Comparison of ENCODE assay signal across 17 cellular contexts in the genomic region with DNA sequence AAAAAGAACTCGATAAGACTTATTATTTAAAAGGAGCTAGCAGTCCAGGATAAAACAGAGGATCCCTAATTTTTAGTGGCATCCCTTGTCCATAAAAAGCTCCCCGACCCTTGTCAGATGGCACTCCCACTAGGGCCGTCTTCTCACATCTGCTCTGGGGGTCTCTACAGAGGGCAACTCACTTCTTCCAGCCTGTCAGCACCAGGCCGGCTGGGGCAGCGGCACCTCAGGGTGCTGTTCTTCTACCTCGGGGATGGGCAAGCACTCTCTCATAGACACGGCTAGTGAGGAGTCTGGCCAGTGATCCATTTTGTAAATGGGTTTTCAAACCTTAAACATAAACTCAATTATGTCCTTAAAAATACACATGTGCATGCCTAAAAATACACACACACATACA.
DNase-seq lines count a peak whose midpoint lies in the region; TF ChIP-seq lines count a peak whose summit lies in the region.
"Had no signal": no experiment of that assay in that cellular context is flagged by ENCODE, and none has a peak within 500 bp of the region (broad histone marks: within the 10 kb centered on the region; RNA-seq: fewer than 3 reads in every experiment).

No MANE protein-coding gene starts in this region.

- no peak overlapping the region for H2BK5ac ChIP-seq in H9 (ENCODE audit: insufficient read length, low read length)

- H2AFZ ChIP-seq in H9 (ENCODE audit: low read length) = no peak overlapping the region
- H2AFZ ChIP-seq: GM23338 had no signal

- H2BK12ac ChIP-seq in H9 (ENCODE audit: insufficient read length, low read depth, low read length) = no peak overlapping the region

- no peaks in the 10 kb centered on the region for H3K79me1 ChIP-seq in H9 (ENCODE audit: insufficient read depth, low read depth, low read length, poor library complexity, severe bottlenecking)

- no peak overlapping the region for H2BK20ac ChIP-seq in H9 (ENCODE audit: low read depth, low read length, poor library complexity, severe bottlenecking)

- no peak overlapping the region for H2AK5ac ChIP-seq in H9 (ENCODE audit: insufficient read length, low read length)

- no peaks in the 10 kb centered on the region for H3K27me3 Mint-ChIP-seq in H9 (ENCODE audit: low read depth)
- peaks cover 80% of the 10 kb centered on the region for H3K27me3 Mint-ChIP-seq in neural crest cell (ENCODE audit: low read depth)
- H3K27me3 Mint-ChIP-seq: B cell had no signal

- H3K4me1 Mint-ChIP-seq in H9 = peaks cover 11 to 14% of the 10 kb centered on the region in 2 experiments
- peaks cover 30% of the 10 kb centered on the region for H3K4me1 Mint-ChIP-seq in neural crest cell

- no peak for TF ChIP-seq POLR2A in sigmoid colon (IDR thresholded peaks at IDR 0.05)

- no peaks in the 10 kb centered on the region for H4K20me1 ChIP-seq in BLaER1
- no peaks in the 10 kb centered on the region for H4K20me1 ChIP-seq in H9 (ENCODE audit: control insufficient read depth, insufficient read depth, insufficient read length)

- WGBS in H9 (ENCODE audit: extremely low coverage, insufficient read length, low lambda C conversion rate) = no CpG with 5 or more reads among the region's 7 CpGs
- WGBS in sigmoid colon, 2 donors = 95 to 96% methylated on average over 7 of the region's 7 CpGs

- H3K4me3 Mint-ChIP-seq in H9 = no peak overlapping the region; a peak in 1 of 5 replicates
- no peak overlapping the region for H3K4me3 Mint-ChIP-seq in neural crest cell
- H3K4me3 Mint-ChIP-seq: B cell; CD4-positive, alpha-beta memory T cell; GM23338; HFFc6 had no signal

- H3K27ac ChIP-seq in BLaER1 (no peak overlapping the region), H9 (ENCODE audit: insufficient read length, low read depth, low read length) (no peak overlapping the region), sigmoid colon (no peak overlapping the region)
- H3K27ac ChIP-seq: 22Rv1 had no signal

- DNase-seq in H9 (no peak), neural crest cell (ENCODE audit: low read depth, low spot score) (no peak), sigmoid colon (no peak), NCI-H524 treated with DMSO at 0.1 percent for 48 hours (lab: John Stamatoyannopoulos, UW) (no peak), NCI-H345 treated with DMSO at 0.1 percent for 48 hours (lab: John Stamatoyannopoulos, UW; ENCODE audit: unreplicated experiment) (no peak)
- DNase-seq: C1 segment of cervical spinal cord; CD4-positive, alpha-beta memory T cell; COR-L47; DMS153; DND-41; HFFc6 had no signal

- no peak overlapping the region for H4K5ac ChIP-seq in H9 (ENCODE audit: insufficient read length, low read depth, low read length)

- H3K36me3 Mint-ChIP-seq in H9 (ENCODE audit: insufficient read depth in 1 of 3, low read depth in 3 of 3) (peaks cover 0 to 6% (median 5%) of the 10 kb centered on the region in 3 experiments; a peak in 4 of 7 replicates), neural crest cell (ENCODE audit: low read depth) (peaks cover 35% of the 10 kb centered on the region)

- no peaks in the 10 kb centered on the region for H3K36me3 ChIP-seq in BLaER1
- H3K36me3 ChIP-seq in sigmoid colon = no peaks in the 10 kb centered on the region
- H3K36me3 ChIP-seq: HAP-1 had no signal

- H3K27me3 ChIP-seq in BLaER1 (no peaks in the 10 kb centered on the region), H9 (ENCODE audit: insufficient read depth, low read length) (no peaks in the 10 kb centered on the region), sigmoid colon (no peaks in the 10 kb centered on the region)

- H3K9me3 Mint-ChIP-seq in H9 = no peaks in the 10 kb centered on the region; a peak in 1 of 5 replicates
- peaks cover 3% of the 10 kb centered on the region for H3K9me3 Mint-ChIP-seq in neural crest cell
- H3K9me3 Mint-ChIP-seq: GM23338, HFFc6 had no signal

- no peak overlapping the region for H3T11ph ChIP-seq in H9 (ENCODE audit: low read length)

- peak overlapping the region; percentile 65 for H3K4me2 ChIP-seq in BLaER1
- H3K4me2 ChIP-seq in H9 (ENCODE audit: insufficient read depth, insufficient read length, low read length) = no peak overlapping the region
- H3K4me2 ChIP-seq: GM23338 had no signal

- H3K4ac ChIP-seq in H9 (ENCODE audit: low read depth, low read length) = no peak overlapping the region

- H3K14ac ChIP-seq in H9 (ENCODE audit: insufficient read depth, low read length) = no peak overlapping the region

- no peak overlapping the region for H3K56ac ChIP-seq in H9 (ENCODE audit: insufficient read length, low read depth, low read length)

- TF ChIP-seq CTCF in H9 (conservative IDR thresholded peaks at IDR 0.05) (no peak), neural crest cell (conservative IDR thresholded peaks at IDR 0.05) (no peak), sigmoid colon (IDR thresholded peaks at IDR 0.05) (no peak)

- intact Hi-C loops in sigmoid colon (cut with DNase I) = no loop called here

- H3K27ac Mint-ChIP-seq in H9 = peak overlapping the region in 2 of 3 experiments; percentile 4 to 52; a peak in 2 of 7 replicates
- peak overlapping the region; percentile 37 for H3K27ac Mint-ChIP-seq in neural crest cell (ENCODE audit: unreplicated experiment)
- H3K27ac Mint-ChIP-seq: B cell, GM23338, HFFc6 had no signal

- H2BK15ac ChIP-seq in H9 (ENCODE audit: low read depth, low read length) = no peak overlapping the region

- no peak overlapping the region for H3K18ac ChIP-seq in H9 (ENCODE audit: insufficient read length, low read depth, low read length)

- no peak overlapping the region for H3K23ac ChIP-seq in H9 (ENCODE audit: insufficient read length, low read depth, low read length)

- no peaks in the 10 kb centered on the region for H3K23me2 ChIP-seq in H9 (ENCODE audit: insufficient read length, low read depth, low read length, poor library complexity, severe bottlenecking)

- no peak overlapping the region for H3K9ac ChIP-seq in BLaER1
- H3K9ac ChIP-seq in H9 (ENCODE audit: extremely low read depth, insufficient read length, low read length) = no peak overlapping the region

- H3K4me1 ChIP-seq in BLaER1 (peaks cover 47% of the 10 kb centered on the region), H9 (ENCODE audit: insufficient read depth, low read length) (no peaks in the 10 kb centered on the region), sigmoid colon (peaks cover 0 to 16% (median 5%) of the 10 kb centered on the region in 4 donors)
- H3K4me1 ChIP-seq: HAP-1 had no signal

- no peaks in the 10 kb centered on the region for H3K79me2 ChIP-seq in H9 (ENCODE audit: insufficient read depth, low read length)

- TF ChIP-seq EP300 in sigmoid colon (IDR thresholded peaks at IDR 0.05) = no peak

- H3K4me3 ChIP-seq in BLaER1 (no peak overlapping the region), sigmoid colon (no peak overlapping the region)
- H3K4me3 ChIP-seq: GM12878, GM23338, HAP-1 had no signal

- no peak overlapping the region for H4K8ac ChIP-seq in H9 (replicated peaks; ENCODE audit: insufficient read length, low read depth, low read length)

- no peak overlapping the region for H4K91ac ChIP-seq in H9 (ENCODE audit: insufficient read length, low read depth, low read length)

- H3K9me3 ChIP-seq in BLaER1 = no peaks in the 10 kb centered on the region
- H3K9me3 ChIP-seq in H9 (ENCODE audit: control insufficient read depth, low read depth, low read length) = no peaks in the 10 kb centered on the region
- no peaks in the 10 kb centered on the region for H3K9me3 ChIP-seq in sigmoid colon
- H3K9me3 ChIP-seq: HAP-1 had no signal

- no peak overlapping the region for H2BK120ac ChIP-seq in H9 (ENCODE audit: low read depth, low read length, poor library complexity, severe bottlenecking)
